In genomic region chr9:30039712-30040111, GRCh38 we compare ENCODE assay signal across 19 cellular contexts.
DNase-seq lines count a peak whose midpoint lies in the region; ATAC-seq and TF ChIP-seq lines count a peak whose summit lies in the region.
"Had no signal": no experiment of that assay in that cellular context is flagged by ENCODE, and none has a peak within 500 bp of the region (broad histone marks: within the 10 kb centered on the region; RNA-seq: fewer than 3 reads in every experiment).

No MANE protein-coding gene starts in this region.

- in situ Hi-C loops in Caki2 (cut with HindIII; ENCODE audit: low pct_unique_long_range_greater_than_20kb, low sequenced_read_pairs): no loop called here

- intact Hi-C loops in Calu3 (cut with micrococcal nuclease; ENCODE audit: unreplicated experiment): no loop called here

- H3K9me3 Mint-ChIP-seq in Calu3 (ENCODE audit: low read depth, unreplicated experiment): no peaks in the 10 kb centered on the region
- H3K9me3 Mint-ChIP-seq: activated naive CD8-positive, alpha-beta T cell treated with anti-CD3 and anti-CD28 coated beads, Interleukin-2, amount 50 U/mL, for 24 hours; activated T-helper 2 cell treated with anti-CD3 and anti-CD28 coated beads, Interferon-gamma antibody, Interleukin-2, Interleukin-4, amounts not matched to agents 10 μg/mL and 5 μg/mL and 100 μg/mL, durations not matched to agents 14 hours and 24 hours and 36 hours; nephron had no signal

- no peak for TF ChIP-seq CTCF in Calu3 (IDR thresholded peaks at IDR 0.05; ENCODE audit: unreplicated experiment)

- no peaks in the 10 kb centered on the region for H3K27me3 Mint-ChIP-seq in Calu3 (ENCODE audit: unreplicated experiment)
- H3K27me3 Mint-ChIP-seq: activated naive CD8-positive, alpha-beta T cell treated with anti-CD3 and anti-CD28 coated beads, Interleukin-2, amount 50 U/mL, for 24 hours had no signal

- peak; percentile 27 for DNase-seq in Caki2 (ENCODE audit: low read depth)
- DNase-seq in HEK293T (ENCODE audit: extremely low spot score): peak; percentile 3
- peak; percentile 10 for DNase-seq in RPMI8226
- peak; percentile 5 for DNase-seq in iPS-NIHi11 (ENCODE audit: low spot score)
- DNase-seq in NCI-H2196 (lab: John Stamatoyannopoulos, UW; ENCODE audit: unreplicated experiment): no peak
- no peak for DNase-seq in Calu3
- DNase-seq: activated naive CD8-positive, alpha-beta T cell treated with anti-CD3 and anti-CD28 coated beads, Interleukin-2, amount 50 U/mL, for 24 hours; DMS153; dorsolateral prefrontal cortex; esophagus squamous epithelium; HCEC 1CT; heart left ventricle; mesenchymal stem cell; NCI-H187 treated with DMSO at 0.1 percent for 48 hours; Right ventricle myocardium superior; T-helper 2 cell had no signal

- no peak for ATAC-seq in HG03045 (IDR thresholded peaks at IDR 0.05; ENCODE audit: unreplicated experiment)
- ATAC-seq: activated naive CD8-positive, alpha-beta T cell treated with anti-CD3 and anti-CD28 coated beads, Interleukin-2, amount 50 U/mL, for 24 hours; heart left ventricle had no signal

- no peak overlapping the region for H3K27ac Mint-ChIP-seq in Calu3 (ENCODE audit: unreplicated experiment)
- H3K27ac Mint-ChIP-seq: activated naive CD8-positive, alpha-beta T cell treated with anti-CD3 and anti-CD28 coated beads, Interleukin-2, amount 50 U/mL, for 24 hours; activated T-helper 2 cell treated with anti-CD3 and anti-CD28 coated beads, Interferon-gamma antibody, Interleukin-2, Interleukin-4, amounts not matched to agents 10 μg/mL and 5 μg/mL and 100 μg/mL, durations not matched to agents 14 hours and 24 hours and 36 hours; nephron had no signal

- BruUV-seq in Calu3 (replicated peaks; lab: Mats Ljungman, UMichigan): no TSS peak

- POLR2A ChIA-PET in HEK293T (lab: Yijun Ruan, JAX): no interaction called here

- no peak overlapping the region for H3K4me3 Mint-ChIP-seq in Calu3 (ENCODE audit: low read depth, unreplicated experiment)
- H3K4me3 Mint-ChIP-seq: activated naive CD8-positive, alpha-beta T cell treated with anti-CD3 and anti-CD28 coated beads, Interleukin-2, amount 50 U/mL, for 24 hours; nephron had no signal

- CTCF ChIA-PET in HEK293T (lab: Yijun Ruan, JAX) (no interaction called here), Calu3 (lab: Charles Lee) (no interaction called here)

- H3K4me1 Mint-ChIP-seq in Calu3 (ENCODE audit: low read depth, unreplicated experiment): no peaks in the 10 kb centered on the region
- H3K4me1 Mint-ChIP-seq: activated naive CD8-positive, alpha-beta T cell treated with anti-CD3 and anti-CD28 coated beads, Interleukin-2, amount 50 U/mL, for 24 hours; nephron had no signal

- H3K36me3 Mint-ChIP-seq in Calu3 (ENCODE audit: insufficient read depth, unreplicated experiment): no peaks in the 10 kb centered on the region

TF ChIP-seq in HEK293T, 16 proteins besides CTCF, POLR2A, EP300 and RAD21:
- TF ChIP-seq PKNOX1 (IDR thresholded peaks at IDR 0.05): no peak
- no peak for TF ChIP-seq ELF4 (IDR thresholded peaks at IDR 0.05)
- no peak for TF ChIP-seq ZNF384 (IDR thresholded peaks at IDR 0.05)
- no peak for TF ChIP-seq FOXK2 (IDR thresholded peaks at IDR 0.05)
- no peak for TF ChIP-seq CTBP1 (IDR thresholded peaks at IDR 0.05; ENCODE audit: borderline replicate concordance)
- TF ChIP-seq ARNT (IDR thresholded peaks at IDR 0.05): no peak
- TF ChIP-seq NFRKB (IDR thresholded peaks at IDR 0.05): no peak
- TF ChIP-seq HDGF (IDR thresholded peaks at IDR 0.05; ENCODE audit: borderline replicate concordance): no peak
- no peak for TF ChIP-seq SP1 (IDR thresholded peaks at IDR 0.05)
- no peak for TF ChIP-seq L3MBTL2 (conservative IDR thresholded peaks at IDR 0.05)
- no peak for TF ChIP-seq FOXM1 (IDR thresholded peaks at IDR 0.05; ENCODE audit: borderline replicate concordance)
- no peak for TF ChIP-seq FOXA1 (IDR thresholded peaks at IDR 0.05)
- TF ChIP-seq BHLHE40 (IDR thresholded peaks at IDR 0.05; ENCODE audit: borderline replicate concordance): no peak

Comparison
In these comparisons a context has a peak if more than half of its experiments do, and no peak if none do; other contexts are left out.
1. DNase-seq: peak in Caki2 (single experiment), HEK293T (single experiment), RPMI8226 (single experiment) and iPS-NIHi11 (single experiment); none in NCI-H2196 (single experiment) and Calu3 (single experiment).